In genomic region chr10:4867109-4867519, GRCh38 we compare ENCODE assay signal across 1 cellular context.
TF ChIP-seq lines count a peak whose summit lies in the region.

No MANE protein-coding gene starts in this region.

TF ChIP-seq in K562, 482 proteins besides CTCF, POLR2A, EP300 and RAD21 (continued from another document and continues in another):
- no peak for TF ChIP-seq PKNOX1 (IDR thresholded peaks at IDR 0.05)
- TF ChIP-seq ETS1 (conservative IDR thresholded peaks at IDR 0.05; ENCODE audit: control insufficient read depth, low read depth, low read length), result no peak
- TF ChIP-seq CREB1 (IDR thresholded peaks at IDR 0.05), result no peak
- TF ChIP-seq CREB1 (CRISPR knock-in tag; IDR thresholded peaks at IDR 0.05), result no peak
- no peak for TF ChIP-seq PATZ1 (CRISPR knock-in tag; IDR thresholded peaks at IDR 0.05; ENCODE audit: borderline replicate concordance)
- no peak for TF ChIP-seq SIX5 (IDR thresholded peaks at IDR 0.05; ENCODE audit: borderline replicate concordance in 1 of 2, insufficient read depth in 1 of 2, low read depth in 1 of 2, low read length in 2 of 2)
- TF ChIP-seq RUNX1 (IDR thresholded peaks at IDR 0.05; ENCODE audit: low read depth), result no peak
- no peak for TF ChIP-seq POLR2AphosphoS2 (IDR thresholded peaks at IDR 0.05; ENCODE audit: low read length)
- no peak for TF ChIP-seq ILF3 (IDR thresholded peaks at IDR 0.05; ENCODE audit: borderline replicate concordance)
- 0 out of 2 replicates have a peak, but pooled peaks have one; percentile 36 for TF ChIP-seq DEAF1 (CRISPR knock-in tag; IDR thresholded peaks at IDR 0.05)
- TF ChIP-seq ZMIZ1 (IDR thresholded peaks at IDR 0.05; ENCODE audit: low read depth in 2 of 2, low read length in 2 of 2), result no peak
- no peak for TF ChIP-seq CHAMP1 (IDR thresholded peaks at IDR 0.05)
- TF ChIP-seq THRAP3 (IDR thresholded peaks at IDR 0.05; ENCODE audit: borderline replicate concordance), result no peak
- no peak for TF ChIP-seq ID3 (CRISPR knock-in tag; IDR thresholded peaks at IDR 0.05)
- TF ChIP-seq ID3 (tag; IDR thresholded peaks at IDR 0.05), result peak; percentile 97
- TF ChIP-seq ZHX1 (conservative IDR thresholded peaks at IDR 0.05; ENCODE audit: low read length), result no peak
- TF ChIP-seq KAT8 (IDR thresholded peaks at IDR 0.05; ENCODE audit: low read depth), result no peak
- TF ChIP-seq ELK1 (CRISPR knock-in tag; IDR thresholded peaks at IDR 0.05), result no peak
- TF ChIP-seq ZNF717 (CRISPR knock-in tag; IDR thresholded peaks at IDR 0.05), result no peak
- TF ChIP-seq ZNF696 (CRISPR knock-in tag; conservative IDR thresholded peaks at IDR 0.05), result no peak
- no peak for TF ChIP-seq ETS2 (tag; IDR thresholded peaks at IDR 0.05; ENCODE audit: borderline replicate concordance, poor library complexity, severe bottlenecking)
- peak; percentile 53 for TF ChIP-seq POLR2H (tag; IDR thresholded peaks at IDR 0.05; ENCODE audit: low read depth)
- TF ChIP-seq PHTF2 (CRISPR knock-in tag; IDR thresholded peaks at IDR 0.05), result no peak
- TF ChIP-seq KDM5B (IDR thresholded peaks at IDR 0.05; ENCODE audit: insufficient replicate concordance, low read depth, low read length), result peak; percentile 14
- no peak for TF ChIP-seq DACH1 (IDR thresholded peaks at IDR 0.05; ENCODE audit: partially characterized antibody)
- no peak for TF ChIP-seq ZFP91 (CRISPR knock-in tag; IDR thresholded peaks at IDR 0.05)
- peak; percentile 93 for TF ChIP-seq HDAC8 (tag; IDR thresholded peaks at IDR 0.05)
- TF ChIP-seq RCOR1 (IDR thresholded peaks at IDR 0.05; ENCODE audit: borderline replicate concordance in 1 of 2, low read depth in 2 of 2, low read length in 2 of 2), result no peak
- TF ChIP-seq KLF10 (CRISPR knock-in tag; IDR thresholded peaks at IDR 0.05), result no peak
- TF ChIP-seq MIER1 (IDR thresholded peaks at IDR 0.05; ENCODE audit: low read depth), result 0 out of 2 replicates have a peak, but pooled peaks have one; percentile 13
- TF ChIP-seq ARID4B (CRISPR knock-in tag; IDR thresholded peaks at IDR 0.05), result no peak
- TF ChIP-seq HNRNPK (IDR thresholded peaks at IDR 0.05; ENCODE audit: low read depth, low read length, poor library complexity, severe bottlenecking), result no peak
- TF ChIP-seq RBM15 (IDR thresholded peaks at IDR 0.05; ENCODE audit: insufficient read depth, low read length), result no peak
- TF ChIP-seq ZKSCAN8 (CRISPR knock-in tag; IDR thresholded peaks at IDR 0.05), result no peak
